ENCODE assay signal across 25 cellular contexts in the genomic region with DNA sequence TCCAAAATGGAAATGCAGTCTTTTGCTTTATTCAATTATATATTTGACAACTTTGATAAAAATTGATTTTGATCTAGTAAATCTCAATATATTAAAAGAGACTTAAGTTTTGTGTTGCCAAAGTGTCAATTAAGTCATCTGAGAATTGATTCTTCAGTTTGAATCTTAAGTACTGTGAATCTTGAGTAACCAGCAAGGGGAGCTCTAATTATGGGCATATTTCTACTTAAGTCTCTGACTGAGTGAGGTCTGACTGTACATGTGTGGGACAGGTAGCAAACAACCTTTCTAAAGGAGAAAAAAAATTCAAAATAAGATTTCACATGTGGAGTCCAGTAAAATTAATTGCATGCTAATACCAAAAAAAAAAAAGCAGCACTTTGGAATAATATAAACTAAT.
DNase-seq lines count a peak whose midpoint lies in the region; ATAC-seq and FAIRE-seq lines count a peak whose summit lies in the region.
"Had no signal": no experiment of that assay in that cellular context is flagged by ENCODE, and none has a peak within 500 bp of the region (broad histone marks: within the 10 kb centered on the region; RNA-seq: fewer than 3 reads in every experiment).

No MANE protein-coding gene starts in this region.

- H3K36me3 ChIP-seq in H7 (replicated peaks; ENCODE audit: control insufficient read depth, insufficient read depth, low read length) = no peaks in the 10 kb centered on the region
- H3K36me3 ChIP-seq: colonic mucosa, heart left ventricle, spleen had no signal

- no peak overlapping the region for H3K4me3 ChIP-seq in H7 (ENCODE audit: insufficient read depth, low read depth, low read length)
- H3K4me3 ChIP-seq: body of pancreas, colonic mucosa, GM23248, heart left ventricle, PC-9, spleen had no signal

- ATAC-seq in GM21423 (IDR thresholded peaks at IDR 0.05; ENCODE audit: unreplicated experiment) = no peak
- ATAC-seq: body of pancreas; heart left ventricle; left lobe of liver; naive thymus-derived CD8-positive, alpha-beta T cell; T-cell had no signal

- DNase-seq in COR-L47 (lab: John Stamatoyannopoulos, UW) = peak; percentile 18
- peak; percentile 1 for DNase-seq in HTR-8/SVneo (ENCODE audit: insufficient read length, low spot score)
- peak; percentile 34 for DNase-seq in glomerular endothelial cell (ENCODE audit: extremely low read depth, low read depth, low spot score)
- DNase-seq in stimulated activated CD4-positive, alpha-beta T cell treated with anti-CD3 and anti-CD28 coated beads, Interleukin-1b, Interleukin-23, amount 100 ng/mL, for 48 hours = no peak
- no peak for DNase-seq in H7
- DNase-seq: activated CD4-positive, alpha-beta T cell treated with anti-CD3 and anti-CD28 coated beads, Interleukin-2, amount 10 ng/mL, durations not matched to agents 24 days and 14 days; body of pancreas; Caco-2; colonic mucosa; GM23248; heart left ventricle; naive thymus-derived CD8-positive, alpha-beta T cell; NCI-H1105 treated with DMSO at 0.1 percent for 48 hours; NCI-H510A; PC-9; retina; SHP77 treated with DMSO at 0.1 percent for 48 hours; spleen; stimulated activated CD4-positive, alpha-beta T cell treated with anti-CD3 and anti-CD28 coated beads, Interleukin-4, amount 100 ng/mL, for 24 hours; stimulated activated naive CD4-positive, alpha-beta T cell treated with Interleukin-2 at 50 U/mL for 16 hours; T-cell had no signal

- FAIRE-seq in HTR-8/SVneo (lab: Jason Lieb, UNC) (no peak), TTC549 (lab: Jason Lieb, UNC) (peak; percentile 66)
- FAIRE-seq: GM19239 had no signal

- no peaks in the 10 kb centered on the region for H3K27me3 ChIP-seq in H7 (ENCODE audit: control insufficient read depth, insufficient read depth, low read length)
- H3K27me3 ChIP-seq: body of pancreas, colonic mucosa, heart left ventricle, spleen had no signal

Comparison
In these comparisons a context has a peak if more than half of its experiments do, and no peak if none do; other contexts are left out.
1. DNase-seq: peak in COR-L47 (single experiment), HTR-8/SVneo (single experiment) and glomerular endothelial cell (single experiment); none in stimulated activated CD4-positive, alpha-beta T cell treated with anti-CD3 and anti-CD28 coated beads, Interleukin-1b, Interleukin-23, amount 100 ng/mL, for 48 hours (single experiment) and H7 (single experiment).